9 cellular contexts compared by ENCODE assay signal in the genomic region with DNA sequence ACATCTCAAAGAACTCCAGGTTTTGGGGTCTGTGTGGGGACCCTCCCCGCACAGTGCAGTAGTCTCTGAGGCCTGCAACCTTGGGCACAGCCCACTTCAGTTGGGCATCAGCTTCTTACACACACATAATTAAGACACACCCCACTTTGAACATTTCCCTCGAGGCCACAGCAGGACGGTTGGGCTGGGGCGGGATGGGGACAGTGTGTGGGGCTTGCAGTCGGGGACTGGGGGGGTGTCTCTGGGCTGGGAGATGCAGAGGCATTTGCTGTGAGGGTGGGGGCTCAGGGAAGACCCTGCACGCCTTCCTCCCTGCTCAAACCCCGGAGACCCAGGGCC. TPM values are rescaled to one million over a fixed set of nuclear protein-coding genes. Genes with fewer than 3 reads are reported as not detected.
DNase-seq lines count a peak whose midpoint lies in the region; ATAC-seq and TF ChIP-seq lines count a peak whose summit lies in the region.
"Had no signal": no experiment of that assay in that cellular context is flagged by ENCODE, and none has a peak within 500 bp of the region (broad histone marks: within the 10 kb centered on the region; RNA-seq: fewer than 3 reads in every experiment).

No MANE protein-coding gene starts in this region.

- peak overlapping the region; percentile 76 for H3K9ac ChIP-seq in mucosa of stomach (ENCODE audit: low read length)

- no peak overlapping the region for H3K27ac ChIP-seq in ACC112 (ENCODE audit: low read depth, low read length)

- no peak for TF ChIP-seq CTCF in brain (conservative IDR thresholded peaks at IDR 0.05)

- H3K4me1 ChIP-seq in ACC112 (ENCODE audit: control insufficient read depth, insufficient read depth, low read length, unreplicated experiment) (peaks cover 64% of the 10 kb centered on the region), mucosa of stomach (ENCODE audit: control insufficient read depth, insufficient read depth, low read length) (peaks cover 48% of the 10 kb centered on the region)

- no peak overlapping the region for H2AFZ ChIP-seq in ACC112 (ENCODE audit: low read length, unreplicated experiment)

- ATAC-seq in GM19328 (IDR thresholded peaks at IDR 0.05; ENCODE audit: unreplicated experiment) = no peak

- peaks cover 16% of the 10 kb centered on the region for H3K79me2 ChIP-seq in ACC112 (ENCODE audit: control insufficient read depth, insufficient read depth, low read length, unreplicated experiment)

- no peaks in the 10 kb centered on the region for H3K9me3 Mint-ChIP-seq in brain

- H3K36me3 ChIP-seq in ACC112 (ENCODE audit: insufficient read depth, low read length) (no peaks in the 10 kb centered on the region), mucosa of stomach (ENCODE audit: control insufficient read depth, insufficient read depth, low read length) (peaks cover 9% of the 10 kb centered on the region)

- H3K27me3 ChIP-seq in ACC112 (ENCODE audit: insufficient read depth, low read length) (no peaks in the 10 kb centered on the region), mucosa of stomach (ENCODE audit: control insufficient read depth, insufficient read depth, low read length) (peaks cover 8% of the 10 kb centered on the region)

- peak overlapping the region; percentile 89 to 94 (median 90) for H3K4me3 Mint-ChIP-seq in brain

- no peaks in the 10 kb centered on the region for H3K9me3 ChIP-seq in mucosa of stomach (ENCODE audit: control insufficient read depth, low read length)

- H3K4me3 ChIP-seq in ACC112 (ENCODE audit: low read depth, low read length) = peak overlapping the region; percentile 86
- H3K4me3 ChIP-seq in mucosa of stomach (ENCODE audit: low read length) = peak overlapping the region; percentile 91

- peaks cover 11% of the 10 kb centered on the region for H3K36me3 Mint-ChIP-seq in brain

- DNase-seq in HT-29 (ENCODE audit: low spot score) = peak; percentile 41
- DNase-seq in NCI-H2227 treated with DMSO at 0.1 percent for 48 hours (lab: John Stamatoyannopoulos, UW) = no peak
- no peak for DNase-seq in NCI-H446 treated with DMSO at 0.1 percent for 48 hours (lab: John Stamatoyannopoulos, UW)
- no peak for DNase-seq in activated CD4-positive, alpha-beta T cell treated with anti-CD3 and anti-CD28 coated beads, Interleukin-2, amount 50 U/mL, for 4 hours
- DNase-seq: foreskin melanocyte had no signal

- H3K27me3 Mint-ChIP-seq in brain = peaks cover 3% of the 10 kb centered on the region

- H3K27ac Mint-ChIP-seq in brain = peak overlapping the region; percentile 58 to 94 (median 87)

- H3K4me1 Mint-ChIP-seq in brain = peaks cover 56% of the 10 kb centered on the region

RNA-seq across cellular contexts. Expression of gene LFNG, which starts 1.2 kb away (rescaled TPM):
- total RNA-seq in HT-29 (2014; rRNA removed; shearing (Covaris generic)) = 85.6 and 87.5 TPM in 2 replicates
- 86.6 TPM for polyA plus RNA-seq in brain (ENCODE audit: insufficient read depth, low read depth, low replicate concordance)

RNA-seq across cellular contexts. Expression of gene BRAT1, which starts 34.5 kb away (rescaled TPM):
- total RNA-seq in HT-29 (2014; rRNA removed; shearing (Covaris generic)) = 101 and 106 TPM in 2 replicates
- 49.3 TPM for polyA plus RNA-seq in brain (ENCODE audit: insufficient read depth, low read depth, low replicate concordance)

RNA-seq across cellular contexts. Expression of gene IQCE, which starts 38.0 kb away (rescaled TPM):
- total RNA-seq in HT-29 (2014; rRNA removed; shearing (Covaris generic)) = 23.1 and 24.7 TPM in 2 replicates
- 18.0 TPM for polyA plus RNA-seq in brain (ENCODE audit: insufficient read depth, low read depth, low replicate concordance)

RNA-seq across cellular contexts. Expression of gene GRIFIN, which starts 44.6 kb away (rescaled TPM):
- not detected in 2 replicates for total RNA-seq in HT-29 (2014; rRNA removed; shearing (Covaris generic))
- polyA plus RNA-seq in brain (ENCODE audit: insufficient read depth, low read depth, low replicate concordance) = not detected
